ENCODE assay signal across 16 cellular contexts in genomic region chr2:127104166-127104660, GRCh38. TPM values are rescaled to one million over a fixed set of nuclear protein-coding genes. Genes with fewer than 3 reads are reported as not detected.
DNase-seq lines count a peak whose midpoint lies in the region; ATAC-seq, FAIRE-seq and TF ChIP-seq lines count a peak whose summit lies in the region.
"Had no signal": no experiment of that assay in that cellular context is flagged by ENCODE, and none has a peak within 500 bp of the region (broad histone marks: within the 10 kb centered on the region; RNA-seq: fewer than 3 reads in every experiment).

No MANE protein-coding gene starts in this region.

- no peak for ATAC-seq in GM23338
- no peak for ATAC-seq in GM18870 (IDR thresholded peaks at IDR 0.05; ENCODE audit: unreplicated experiment)
- ATAC-seq: stimulated activated naive CD8-positive, alpha-beta T cell treated with anti-CD3 and anti-CD28 coated beads, Interleukin-15, Interleukin-2, amounts not matched to agents 100 U/mL and 50 U/mL, for 24 hours had no signal

- no peak for FAIRE-seq in kidney (lab: Jason Lieb, UNC)
- FAIRE-seq: keratinocyte had no signal

- H3K36me3 Mint-ChIP-seq in GM23338 (ENCODE audit: low read depth): 0 out of 3 replicates have a peak, but pooled peaks cover 5% of the 10 kb centered on the region
- no peaks in the 10 kb centered on the region for H3K36me3 Mint-ChIP-seq in activated T-helper 1 cell treated with anti-CD3 and anti-CD28 coated beads, Interleukin-12 subunit alpha, Interleukin-12 subunit beta, Interleukin-2, Interleukin-4 antibody, amounts not matched to agents 30 ng/mL and 10 ng/mL and 1 ng/mL, durations not matched to agents 14 hours and 24 hours and 36 hours (ENCODE audit: low read depth)

- peaks cover 41% of the 10 kb centered on the region for H3K4me1 Mint-ChIP-seq in GM23338
- peaks cover 6% of the 10 kb centered on the region for H3K4me1 Mint-ChIP-seq in activated T-helper 1 cell treated with anti-CD3 and anti-CD28 coated beads, Interleukin-12 subunit alpha, Interleukin-12 subunit beta, Interleukin-2, Interleukin-4 antibody, amounts not matched to agents 30 ng/mL and 10 ng/mL and 1 ng/mL, durations not matched to agents 14 hours and 24 hours and 36 hours (ENCODE audit: low read depth)

- no peaks in the 10 kb centered on the region; the same call in 2 of the 3 replicates for H3K9me3 Mint-ChIP-seq in GM23338
- no peaks in the 10 kb centered on the region for H3K9me3 Mint-ChIP-seq in activated T-helper 1 cell treated with anti-CD3 and anti-CD28 coated beads, Interleukin-12 subunit alpha, Interleukin-12 subunit beta, Interleukin-2, Interleukin-4 antibody, amounts not matched to agents 30 ng/mL and 10 ng/mL and 1 ng/mL, durations not matched to agents 14 hours and 24 hours and 36 hours
- H3K9me3 Mint-ChIP-seq: activated B cell treated with CpG ODN at 0.5 μM for 24 hours had no signal

- TF ChIP-seq CTCF in GM23338 (conservative IDR thresholded peaks at IDR 0.05; ENCODE audit: low read depth in 2 of 2): no peak
- no peak for TF ChIP-seq CTCF in kidney (IDR thresholded peaks at IDR 0.05; ENCODE audit: borderline replicate concordance, extremely low read depth, insufficient read depth)

- no peak overlapping the region for H3K4me2 ChIP-seq in GM23338
- peak overlapping the region; percentile 87 for H3K4me2 ChIP-seq in skeletal muscle satellite cell (ENCODE audit: low read length)

- peaks cover 54% of the 10 kb centered on the region for H3K79me2 ChIP-seq in GM23338 (replicated peaks; ENCODE audit: insufficient read depth)

- H3K4me3 ChIP-seq in GM23338: no peak overlapping the region
- H3K4me3 ChIP-seq in kidney (ENCODE audit: low read length in 2 of 2): peak overlapping the region; percentile 70 to 84
- peak overlapping the region; percentile 92 for H3K4me3 ChIP-seq in skeletal muscle satellite cell (ENCODE audit: low read length)

- peaks cover 25% of the 10 kb centered on the region for H3K4me1 ChIP-seq in GM23338 (ENCODE audit: insufficient read depth)
- H3K4me1 ChIP-seq in kidney (ENCODE audit: control insufficient read depth in 1 of 2, insufficient read depth in 1 of 2, low read depth in 1 of 2, low read length in 2 of 2): peaks cover 29 to 33% of the 10 kb centered on the region in 2 donors
- peaks cover 55% of the 10 kb centered on the region for H3K4me1 ChIP-seq in skeletal muscle satellite cell (ENCODE audit: control insufficient read depth, insufficient read depth, low read length)

- intact Hi-C loops in activated T-helper 1 cell treated with anti-CD3 and anti-CD28 coated beads, Interleukin-12 subunit alpha, Interleukin-12 subunit beta, Interleukin-2, Interleukin-4 antibody, amounts not matched to agents 30 ng/mL and 10 ng/mL and 1 ng/mL, durations not matched to agents 14 hours and 24 hours and 36 hours (cut with micrococcal nuclease): no loop called here
- intact Hi-C loops in kidney (cut with DNase I): no loop called here

- H3K27ac Mint-ChIP-seq in GM23338: no peak overlapping the region
- H3K27ac Mint-ChIP-seq in activated T-helper 1 cell treated with anti-CD3 and anti-CD28 coated beads, Interleukin-12 subunit alpha, Interleukin-12 subunit beta, Interleukin-2, Interleukin-4 antibody, amounts not matched to agents 30 ng/mL and 10 ng/mL and 1 ng/mL, durations not matched to agents 14 hours and 24 hours and 36 hours: no peak overlapping the region
- H3K27ac Mint-ChIP-seq: activated B cell treated with CpG ODN at 0.5 μM for 24 hours had no signal

- no peak overlapping the region for H3K27ac ChIP-seq in GM23338 (ENCODE audit: low read depth)
- no peak overlapping the region for H3K27ac ChIP-seq in kidney (ENCODE audit: low read depth in 2 of 2, low read length in 2 of 2)
- H3K27ac ChIP-seq: HL-60, neutrophil had no signal

- no peaks in the 10 kb centered on the region; the same call in 1 of the 2 replicates for H4K20me1 ChIP-seq in GM23338 (replicated peaks; ENCODE audit: insufficient read depth)

- H3K36me3 ChIP-seq in GM23338 (ENCODE audit: insufficient read depth) (no peaks in the 10 kb centered on the region), kidney (ENCODE audit: control insufficient read depth in 1 of 2, insufficient read depth in 2 of 2, low read length in 2 of 2) (no peaks in the 10 kb centered on the region), skeletal muscle satellite cell (ENCODE audit: insufficient read depth, low read length) (peaks cover 16% of the 10 kb centered on the region)
- H3K36me3 ChIP-seq: neutrophil had no signal

- H3K9me2 ChIP-seq in GM23338 (ENCODE audit: insufficient read depth): no peaks in the 10 kb centered on the region

- peaks cover 17% of the 10 kb centered on the region for H3K27me3 Mint-ChIP-seq in GM23338 (ENCODE audit: insufficient read depth, low read depth, poor library complexity)
- peaks cover 31% of the 10 kb centered on the region for H3K27me3 Mint-ChIP-seq in activated T-helper 1 cell treated with anti-CD3 and anti-CD28 coated beads, Interleukin-12 subunit alpha, Interleukin-12 subunit beta, Interleukin-2, Interleukin-4 antibody, amounts not matched to agents 30 ng/mL and 10 ng/mL and 1 ng/mL, durations not matched to agents 14 hours and 24 hours and 36 hours (ENCODE audit: insufficient read depth)

- no peak overlapping the region for H2AFZ ChIP-seq in GM23338

- H3F3A ChIP-seq in GM23338 (replicated peaks; ENCODE audit: low read depth): peaks cover 9% of the 10 kb centered on the region

- H3K9ac ChIP-seq in kidney (ENCODE audit: low read length in 2 of 2) (no peak overlapping the region), skeletal muscle satellite cell (ENCODE audit: low read depth, low read length) (peak overlapping the region; percentile 98)

- H3K4me3 Mint-ChIP-seq in GM23338: peak overlapping the region; percentile 72
- peak overlapping the region; percentile 56 for H3K4me3 Mint-ChIP-seq in activated T-helper 1 cell treated with anti-CD3 and anti-CD28 coated beads, Interleukin-12 subunit alpha, Interleukin-12 subunit beta, Interleukin-2, Interleukin-4 antibody, amounts not matched to agents 30 ng/mL and 10 ng/mL and 1 ng/mL, durations not matched to agents 14 hours and 24 hours and 36 hours

- no peak for DNase-seq in GM23338 (ENCODE audit: low spot score)
- DNase-seq in activated T-helper 1 cell treated with anti-CD3 and anti-CD28 coated beads, Interleukin-12 subunit alpha, Interleukin-12 subunit beta, Interleukin-2, Interleukin-4 antibody, amounts not matched to agents 30 ng/mL and 10 ng/mL and 1 ng/mL, durations not matched to agents 14 hours and 24 hours and 36 hours (ENCODE audit: low spot score): no peak
- peak; percentile 29 for DNase-seq in kidney
- DNase-seq in activated CD4-positive, CD25-positive, alpha-beta regulatory T cell treated with anti-CD3 and anti-CD28 coated beads, Interleukin-2, amount 50 U/mL, for 72 hours: no peak
- DNase-seq in activated CD4-positive, alpha-beta T cell treated with anti-CD3 and anti-CD28 coated beads, Interleukin-2, amount 50 U/mL, for 1 hour: no peak
- no peak for DNase-seq in UCSD-AML1 (lab: John Stamatoyannopoulos, UW; ENCODE audit: unreplicated experiment)
- DNase-seq: activated B cell treated with CpG ODN at 0.5 μM for 24 hours; central memory CD4-positive, alpha-beta T cell; NCI-H2227 treated with DMSO at 0.1 percent for 48 hours; stimulated activated CD4-positive, alpha-beta T cell treated with anti-CD3 and anti-CD28 coated beads, Interleukin-1b, Interleukin-23, amount 100 ng/mL, for 48 hours; stimulated activated naive CD8-positive, alpha-beta T cell treated with anti-CD3 and anti-CD28 coated beads, Interleukin-15, Interleukin-2, amounts not matched to agents 100 U/mL and 50 U/mL, for 24 hours had no signal

- H3K9me3 ChIP-seq in kidney (ENCODE audit: control insufficient read depth in 1 of 2, low read length in 2 of 2) (no peaks in the 10 kb centered on the region), skeletal muscle satellite cell (replicated peaks; ENCODE audit: low read length) (no peaks in the 10 kb centered on the region)
- H3K9me3 ChIP-seq: neutrophil had no signal

- H3K27me3 ChIP-seq in GM23338 (ENCODE audit: insufficient read depth) (0 out of 2 replicates have a peak, but pooled peaks cover 8% of the 10 kb centered on the region), skeletal muscle satellite cell (ENCODE audit: control insufficient read depth, insufficient read depth, low read length) (no peaks in the 10 kb centered on the region)

TF ChIP-seq in GM23338, 12 proteins besides CTCF, POLR2A, EP300 and RAD21 (continues in another document):
- TF ChIP-seq EZH2 (IDR thresholded peaks at IDR 0.05; ENCODE audit: low read depth, unreplicated experiment): no peak
- TF ChIP-seq STAT1 (IDR thresholded peaks at IDR 0.05; ENCODE audit: unreplicated experiment): no peak
- TF ChIP-seq JUNB (IDR thresholded peaks at IDR 0.05; ENCODE audit: unreplicated experiment): no peak
- no peak for TF ChIP-seq ZNF114 (CRISPR knock-in tag; IDR thresholded peaks at IDR 0.05)
- no peak for TF ChIP-seq ETS1 (IDR thresholded peaks at IDR 0.05)
- no peak for TF ChIP-seq NANOG (IDR thresholded peaks at IDR 0.05; ENCODE audit: borderline replicate concordance)
- TF ChIP-seq POLR2AphosphoS5 (IDR thresholded peaks at IDR 0.05; ENCODE audit: low read depth): no peak
- no peak for TF ChIP-seq EZH2phosphoT487 (IDR thresholded peaks at IDR 0.05; ENCODE audit: unreplicated experiment)
- TF ChIP-seq CREB1 (CRISPR knock-in tag; IDR thresholded peaks at IDR 0.05; ENCODE audit: low read depth): no peak

RNA-seq across cellular contexts. Expression of gene BIN1, which starts 2.7 kb away (rescaled TPM):
- total RNA-seq in GM23338 (2014; rRNA removed; shearing (Covaris generic)): 52.7 and 56.4 TPM in 2 replicates
- polyA plus RNA-seq in GM23338 (2016; fragmentation: Nextera tagmentation; extraction: Ambion mirVana): 30.0 and 30.1 TPM in 2 replicates
- total RNA-seq in activated T-helper 1 cell treated with anti-CD3 and anti-CD28 coated beads, Interleukin-12 subunit alpha, Interleukin-12 subunit beta, Interleukin-2, Interleukin-4 antibody, amounts not matched to agents 30 ng/mL and 10 ng/mL and 1 ng/mL, durations not matched to agents 14 hours and 24 hours and 36 hours: 38.4 and 41.9 TPM in 2 replicates
- 121 TPM for total RNA-seq in kidney
- polyA plus RNA-seq in kidney (ENCODE audit: insufficient read depth, low read depth, low replicate concordance): 167 TPM
- total RNA-seq in skeletal muscle satellite cell (2012; rRNA removed): 103 and 112 TPM in 2 replicates
